8 cellular contexts compared by ENCODE assay signal in the genomic region with DNA sequence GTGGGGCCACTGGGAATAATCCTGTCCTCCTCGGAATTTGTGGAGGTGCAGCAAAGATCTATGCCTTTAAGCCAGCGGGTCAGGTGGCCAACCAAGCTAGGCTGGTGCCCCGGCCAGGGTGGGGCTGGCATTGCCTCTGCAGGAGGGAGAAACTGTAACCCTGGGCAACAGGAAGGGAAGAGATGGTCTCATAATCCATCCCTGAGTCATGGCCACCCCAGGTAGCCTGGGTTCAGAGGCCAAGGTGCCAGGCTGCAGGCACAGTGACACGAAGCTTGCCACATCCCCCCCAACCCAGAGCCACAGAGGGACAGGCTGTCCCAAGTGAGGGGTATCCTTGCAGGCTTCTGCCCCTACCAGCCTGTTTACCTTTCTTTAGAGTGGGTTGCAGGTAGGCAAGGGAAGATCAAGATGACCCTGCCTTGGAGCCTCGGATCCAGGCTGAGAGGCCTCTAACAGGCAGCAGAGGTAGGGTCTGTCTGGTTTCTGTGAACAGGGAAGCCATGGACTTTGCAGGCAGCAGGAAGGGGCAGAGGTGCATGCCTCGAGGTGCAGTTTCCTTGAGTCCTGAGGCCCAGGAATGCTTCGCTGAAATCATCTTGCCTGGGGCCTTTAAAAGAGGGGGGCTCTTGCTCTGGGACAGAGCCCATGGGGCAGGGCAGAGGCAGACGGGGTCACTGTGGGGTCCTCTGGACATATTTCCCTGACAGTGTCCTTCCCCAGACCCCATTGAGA. TPM values are rescaled to one million over a fixed set of nuclear protein-coding genes. Genes with fewer than 3 reads are reported as not detected.
DNase-seq lines count a peak whose midpoint lies in the region; ATAC-seq and TF ChIP-seq lines count a peak whose summit lies in the region.

No MANE protein-coding gene starts in this region.

- H3K27ac Mint-ChIP-seq in MCF 10A (ENCODE audit: low read depth, unreplicated experiment): peak overlapping the region; percentile 49
- peak overlapping the region; percentile 38 to 94 (median 86) for H3K27ac Mint-ChIP-seq in naive thymus-derived CD4-positive, alpha-beta T cell

- H3K4me3 Mint-ChIP-seq in MCF 10A (ENCODE audit: unreplicated experiment): peak overlapping the region; percentile 28
- peak overlapping the region; percentile 23 to 100 (median 62) for H3K4me3 Mint-ChIP-seq in naive thymus-derived CD4-positive, alpha-beta T cell

- H3K27me3 Mint-ChIP-seq in MCF 10A (ENCODE audit: insufficient read depth, unreplicated experiment): no peaks in the 10 kb centered on the region
- H3K27me3 Mint-ChIP-seq in naive thymus-derived CD4-positive, alpha-beta T cell: peaks cover 0 to 3% (median 0%) of the 10 kb centered on the region in 5 donors

- no peak overlapping the region for H3K4me3 ChIP-seq in HEK293 (ENCODE audit: low read depth, low read length)
- no peak overlapping the region for H3K4me3 ChIP-seq in naive thymus-derived CD4-positive, alpha-beta T cell (ENCODE audit: low read length)

- H3K9me3 ChIP-seq in HEK293 (ENCODE audit: control insufficient read depth, insufficient read depth, low read depth, low read length): no peaks in the 10 kb centered on the region
- no peaks in the 10 kb centered on the region for H3K9me3 ChIP-seq in naive thymus-derived CD4-positive, alpha-beta T cell (ENCODE audit: control insufficient read depth in 2 of 3, low read length in 3 of 3)

- H3K27ac ChIP-seq in HEK293 (ENCODE audit: extremely low read depth, low read depth, low read length): no peak overlapping the region
- peak overlapping the region; percentile 88 for H3K27ac ChIP-seq in naive thymus-derived CD4-positive, alpha-beta T cell (ENCODE audit: low read depth, low read length)

- no TSS peak for BruUV-seq in MCF 10A (replicated peaks; lab: Mats Ljungman, UMichigan)

- H3K4me1 Mint-ChIP-seq in MCF 10A (ENCODE audit: insufficient read depth, unreplicated experiment): peaks cover 32% of the 10 kb centered on the region
- peaks cover 47 to 80% (median 75%) of the 10 kb centered on the region in 7 donors for H3K4me1 Mint-ChIP-seq in naive thymus-derived CD4-positive, alpha-beta T cell

- H3K4me1 ChIP-seq in HEK293 (ENCODE audit: control insufficient read depth, insufficient read depth, low read length): peaks cover 16% of the 10 kb centered on the region
- H3K4me1 ChIP-seq in naive thymus-derived CD4-positive, alpha-beta T cell (ENCODE audit: control insufficient read depth in 2 of 2, insufficient read depth in 2 of 2, low read length in 2 of 2): peaks cover 57 to 64% of the 10 kb centered on the region in 2 donors

- peaks cover 0 to 15% of the 10 kb centered on the region in 2 experiments; a peak in 2 of 3 replicates for H3K36me3 ChIP-seq in HEK293 (ENCODE audit: control insufficient read depth in 2 of 2, insufficient read depth in 1 of 2, low read length in 2 of 2)
- peaks cover 0 to 19% (median 0%) of the 10 kb centered on the region in 3 experiments for H3K36me3 ChIP-seq in naive thymus-derived CD4-positive, alpha-beta T cell (ENCODE audit: control insufficient read depth in 2 of 3, insufficient read depth in 3 of 3, low read length in 3 of 3)

- POLR2A ChIA-PET in HEK293 (lab: Yijun Ruan, JAX): interaction anchor here (0.6 kb wide), 1 partner anchor 26 kb away, joined by 6 read pairs; no protein-coding TSS in a partner anchor
- POLR2A ChIA-PET in MCF 10A (lab: Yijun Ruan, JAX): interaction anchor here (0.6 to 13.1 kb wide), 4 partner anchors 16 to 101 kb away, joined by 3 to 246 read pairs (median 4); partner anchors contain the start of gene RPL23
- POLR2A ChIA-PET in naive thymus-derived CD4-positive, alpha-beta T cell (lab: Charles Lee): interaction anchor here (1.0 to 8.4 kb wide), 3 partner anchors 12 to 24 kb away, joined by 5 to 171 read pairs (median 58); partner anchors contain the start of gene RPL23

- no peaks in the 10 kb centered on the region for H3K27me3 ChIP-seq in naive thymus-derived CD4-positive, alpha-beta T cell (ENCODE audit: control insufficient read depth in 2 of 2, insufficient read depth in 2 of 2, low read length in 2 of 2)

- H3K36me3 Mint-ChIP-seq in MCF 10A (ENCODE audit: insufficient read depth, unreplicated experiment): peaks cover 17% of the 10 kb centered on the region
- peaks cover 0 to 15% (median 4%) of the 10 kb centered on the region in 5 donors for H3K36me3 Mint-ChIP-seq in naive thymus-derived CD4-positive, alpha-beta T cell

- TF ChIP-seq CTCF in HEK293 (tag by site-specific recombination; IDR thresholded peaks at IDR 0.05): no peak
- no peak for TF ChIP-seq CTCF in MCF 10A (IDR thresholded peaks at IDR 0.05; ENCODE audit: unreplicated experiment)

- no peak for ATAC-seq in naive thymus-derived CD4-positive, alpha-beta T cell
- ATAC-seq in GM18502 (IDR thresholded peaks at IDR 0.05; ENCODE audit: poor library complexity, unreplicated experiment): no peak

- H3K9me3 Mint-ChIP-seq in MCF 10A (ENCODE audit: unreplicated experiment): no peaks in the 10 kb centered on the region
- peaks cover 0 to 6% (median 0%) of the 10 kb centered on the region in 11 donors for H3K9me3 Mint-ChIP-seq in naive thymus-derived CD4-positive, alpha-beta T cell

- CTCF ChIA-PET in HEK293 (lab: Yijun Ruan, JAX) (interaction anchor here (0.7 to 5.8 kb wide), 6 partner anchors 10 to 290 kb away, joined by 3 to 24 read pairs (median 3); no protein-coding TSS in a partner anchor), MCF 10A (lab: Yijun Ruan, JAX) (interaction anchor here (0.6 to 1.2 kb wide), 2 partner anchors 28 to 782 kb away, joined by 3 to 4 read pairs; no protein-coding TSS in a partner anchor)
- CTCF ChIA-PET in naive thymus-derived CD4-positive, alpha-beta T cell (lab: Charles Lee): interaction anchor here (0.6 to 1.0 kb wide), 3 partner anchors 20 to 142 kb away, joined by 3 to 6 read pairs (median 3); partner anchors contain the start of gene LASP1NB

- intact Hi-C loops in MCF 10A (cut with micrococcal nuclease): no loop called here
- intact Hi-C loops in naive thymus-derived CD4-positive, alpha-beta T cell (cut with micrococcal nuclease): loop anchor here (5.0 to 10.0 kb wide), 3 partner anchors 53 to 221 kb away; partner anchors contain the start of gene LASP1NB (in 1 of the 2)

- DNase-seq in 8988T (peak; percentile 40), MCF 10A (ENCODE audit: unreplicated experiment) (no peak), NCI-H1105 treated with DMSO at 0.1 percent for 48 hours (lab: John Stamatoyannopoulos, UW) (no peak), NCI-H748 treated with DMSO at 0.1 percent for 48 hours (lab: John Stamatoyannopoulos, UW) (no peak)
- no peak for DNase-seq in naive thymus-derived CD4-positive, alpha-beta T cell
- no peak for DNase-seq in stimulated activated CD4-positive, alpha-beta T cell treated with anti-CD3 and anti-CD28 coated beads, Interleukin-12 subunit alpha, Interleukin-12 subunit beta, amount 100 ng/mL, for 4 hours

TF ChIP-seq in HEK293, 187 proteins besides CTCF, POLR2A, EP300 and RAD21:
- no peak for TF ChIP-seq ZNF670 (tag by site-specific recombination; IDR thresholded peaks at IDR 0.05; ENCODE audit: low read depth)
- TF ChIP-seq GLIS1 (tag by site-specific recombination; IDR thresholded peaks at IDR 0.05): peak; percentile 83
- peak; percentile 36; the same call in 1 of the 2 replicates for TF ChIP-seq HIC1 (tag by site-specific recombination; IDR thresholded peaks at IDR 0.05)
- TF ChIP-seq ZNF449 (tag by site-specific recombination; IDR thresholded peaks at IDR 0.05): peak; percentile 75
TF ChIP-seq in HEK293: peak in this region for 3.

RNA-seq across cellular contexts. Expression of gene LASP1, which starts 4.0 kb away (rescaled TPM):
- total RNA-seq in MCF 10A (2022): 65.1 and 68.1 TPM in 2 replicates
- total RNA-seq in naive thymus-derived CD4-positive, alpha-beta T cell: 100 to 1,000 TPM in 4 of 5 experiments, 10 to 100 TPM in 1; 75.3 to 199 (median 113) TPM
- 10 to 100 TPM; 43.4 to 54.5 TPM for polyA plus RNA-seq in naive thymus-derived CD4-positive, alpha-beta T cell

RNA-seq across cellular contexts. Expression of gene RPL23, which starts 20.3 kb away (rescaled TPM):
- 1,891 and 2,060 TPM in 2 replicates for total RNA-seq in MCF 10A (2022)
- total RNA-seq in naive thymus-derived CD4-positive, alpha-beta T cell: 1,000 to 10,000 TPM; 1,312 to 2,438 (median 1,877) TPM
- polyA plus RNA-seq in naive thymus-derived CD4-positive, alpha-beta T cell: 1,000 to 10,000 TPM; 1,326 to 1,996 TPM

RNA-seq across cellular contexts. Expression of gene CWC25, which starts 48.7 kb away (rescaled TPM):
- total RNA-seq in MCF 10A (2022): 21.9 and 23.4 TPM in 2 replicates
- 10 to 100 TPM; 33.0 to 69.5 (median 53.4) TPM for total RNA-seq in naive thymus-derived CD4-positive, alpha-beta T cell
- 1 to 10 TPM; 5.0 to 8.5 TPM for polyA plus RNA-seq in naive thymus-derived CD4-positive, alpha-beta T cell
